In genomic region chr1:234851450-234852438, GRCh38 we compare ENCODE assay signal across 9 cellular contexts.
DNase-seq lines count a peak whose midpoint lies in the region; ATAC-seq and TF ChIP-seq lines count a peak whose summit lies in the region.
"Had no signal": no experiment of that assay in that cellular context is flagged by ENCODE, and none has a peak within 500 bp of the region (broad histone marks: within the 10 kb centered on the region; RNA-seq: fewer than 3 reads in every experiment).

No MANE protein-coding gene starts in this region.

- CTCF ChIA-PET in activated CD8-positive, alpha-beta T cell treated with anti-CD3 and anti-CD28 coated beads for 36 hours (lab: Charles Lee): interaction anchor here (2.2 kb wide), 1 partner anchor 11 kb away, joined by 7 read pairs; no protein-coding TSS in a partner anchor

- no peaks in the 10 kb centered on the region for H3K9me3 ChIP-seq in mucosa of descending colon

- H3K9me3 Mint-ChIP-seq in activated CD8-positive, alpha-beta T cell treated with anti-CD3 and anti-CD28 coated beads for 36 hours: no peaks in the 10 kb centered on the region
- H3K9me3 Mint-ChIP-seq: stimulated activated naive CD8-positive, alpha-beta T cell treated with anti-CD3 and anti-CD28 coated beads, Interleukin-15, Interleukin-2, amounts not matched to agents 100 ng/mL and 50 ng/mL, for 24 hours had no signal

- no peaks in the 10 kb centered on the region for H3K36me3 Mint-ChIP-seq in activated CD8-positive, alpha-beta T cell treated with anti-CD3 and anti-CD28 coated beads for 36 hours (ENCODE audit: low read depth)

- no peak overlapping the region for H3K4me3 Mint-ChIP-seq in activated CD8-positive, alpha-beta T cell treated with anti-CD3 and anti-CD28 coated beads for 36 hours
- H3K4me3 Mint-ChIP-seq: stimulated activated naive CD8-positive, alpha-beta T cell treated with anti-CD3 and anti-CD28 coated beads, Interleukin-15, Interleukin-2, amounts not matched to agents 100 ng/mL and 50 ng/mL, for 24 hours had no signal

- POLR2A ChIA-PET in activated CD8-positive, alpha-beta T cell treated with anti-CD3 and anti-CD28 coated beads for 36 hours (lab: Charles Lee): interaction anchor here (1.6 kb wide), 1 partner anchor 127 kb away, joined by 5 read pairs; no protein-coding TSS in a partner anchor

- no peaks in the 10 kb centered on the region for H3K27me3 Mint-ChIP-seq in activated CD8-positive, alpha-beta T cell treated with anti-CD3 and anti-CD28 coated beads for 36 hours
- H3K27me3 Mint-ChIP-seq: stimulated activated naive CD8-positive, alpha-beta T cell treated with anti-CD3 and anti-CD28 coated beads, Interleukin-15, Interleukin-2, amounts not matched to agents 100 ng/mL and 50 ng/mL, for 24 hours had no signal

- TF ChIP-seq CTCF in activated CD8-positive, alpha-beta T cell treated with anti-CD3 and anti-CD28 coated beads for 36 hours (IDR thresholded peaks at IDR 0.05): no peak
- TF ChIP-seq CTCF in mucosa of descending colon (IDR thresholded peaks at IDR 0.05): no peak

- H3K4me1 ChIP-seq in mucosa of descending colon (ENCODE audit: low read depth): peaks cover 11% of the 10 kb centered on the region

- H3K4me1 Mint-ChIP-seq in activated CD8-positive, alpha-beta T cell treated with anti-CD3 and anti-CD28 coated beads for 36 hours (ENCODE audit: low read depth): peaks cover 45% of the 10 kb centered on the region

- H3K4me3 ChIP-seq in mucosa of descending colon: no peak overlapping the region

- peak; percentile 18 for DNase-seq in DMS 273 (lab: John Stamatoyannopoulos, UW; ENCODE audit: unreplicated experiment)
- DNase-seq in DMS 273 treated with DMSO at 0.1 percent for 48 hours (lab: John Stamatoyannopoulos, UW): no peak
- DNase-seq in activated CD8-positive, alpha-beta T cell treated with anti-CD3 and anti-CD28 coated beads for 36 hours: peak; percentile 40
- no peak for DNase-seq in mucosa of descending colon
- no peak for DNase-seq in activated CD4-positive, CD25-positive, alpha-beta regulatory T cell (lab: John Stamatoyannopoulos, UW)
- no peak for DNase-seq in COR-L47 (lab: John Stamatoyannopoulos, UW)
- no peak for DNase-seq in activated CD4-positive, CD25-positive, alpha-beta regulatory T cell treated with anti-CD3 and anti-CD28 coated beads, Interleukin-2, amount 50 U/mL, for 72 hours

- peak; percentile 50 for ATAC-seq in HG03571 (IDR thresholded peaks at IDR 0.05; ENCODE audit: unreplicated experiment)
- peak; percentile 41 for ATAC-seq in activated CD8-positive, alpha-beta T cell treated with anti-CD3 and anti-CD28 coated beads for 36 hours
- ATAC-seq in mucosa of descending colon: peak; percentile 58

- H3K27ac Mint-ChIP-seq in activated CD8-positive, alpha-beta T cell treated with anti-CD3 and anti-CD28 coated beads for 36 hours: no peak overlapping the region
- H3K27ac Mint-ChIP-seq: stimulated activated naive CD8-positive, alpha-beta T cell treated with anti-CD3 and anti-CD28 coated beads, Interleukin-15, Interleukin-2, amounts not matched to agents 100 ng/mL and 50 ng/mL, for 24 hours had no signal

- intact Hi-C loops in activated CD8-positive, alpha-beta T cell treated with anti-CD3 and anti-CD28 coated beads for 36 hours (cut with micrococcal nuclease): no loop called here
- intact Hi-C loops in mucosa of descending colon (cut with DNase I, micrococcal nuclease): no loop called here

- H3K36me3 ChIP-seq in mucosa of descending colon (ENCODE audit: low read depth): no peaks in the 10 kb centered on the region

Comparison
In these comparisons a context has a peak if more than half of its experiments do, and no peak if none do; other contexts are left out.
1. DNase-seq: peak in DMS 273 (single experiment) and activated CD8-positive, alpha-beta T cell treated with anti-CD3 and anti-CD28 coated beads for 36 hours (single experiment); none in DMS 273 treated with DMSO at 0.1 percent for 48 hours (single experiment), mucosa of descending colon (0 of 3), activated CD4-positive, CD25-positive, alpha-beta regulatory T cell (0 of 4), COR-L47 (single experiment) and activated CD4-positive, CD25-positive, alpha-beta regulatory T cell treated with anti-CD3 and anti-CD28 coated beads, Interleukin-2, amount 50 U/mL, for 72 hours (single experiment).
2. Peak in every context shown above with its lines, with median percentiles within 50 percentile points of each other: ATAC-seq.